Comparison of ENCODE assay signal across 17 cellular contexts in the genomic region with DNA sequence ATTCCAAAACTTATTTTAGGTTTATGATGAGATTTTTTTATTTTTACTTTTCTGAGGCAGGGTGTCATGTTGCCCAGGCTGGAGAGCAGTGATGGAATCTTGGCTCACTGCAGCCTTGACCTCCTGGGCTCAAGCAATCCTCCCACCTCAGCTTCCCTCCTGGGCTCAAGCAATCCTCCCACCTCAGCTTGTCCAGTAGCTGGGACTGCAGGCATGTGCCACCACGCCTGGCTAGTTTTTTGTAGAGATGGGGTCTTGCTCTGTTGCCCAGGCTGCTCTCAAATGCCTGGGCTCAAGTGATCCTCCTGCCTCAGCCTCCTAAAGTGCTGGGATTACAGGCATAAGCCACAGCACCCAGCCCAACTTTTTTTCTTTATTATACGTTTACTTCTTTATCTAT. TPM values are rescaled to one million over a fixed set of nuclear protein-coding genes. Genes with fewer than 3 reads are reported as not detected.
DNase-seq lines count a peak whose midpoint lies in the region; ATAC-seq and TF ChIP-seq lines count a peak whose summit lies in the region.
"Had no signal": no experiment of that assay in that cellular context is flagged by ENCODE, and none has a peak within 500 bp of the region (broad histone marks: within the 10 kb centered on the region; RNA-seq: fewer than 3 reads in every experiment).

No MANE protein-coding gene starts in this region.

- peak overlapping the region; percentile 24 for H3K27ac Mint-ChIP-seq in activated naive CD8-positive, alpha-beta T cell
- H3K27ac Mint-ChIP-seq in activated naive CD8-positive, alpha-beta T cell treated with anti-CD3 and anti-CD28 coated beads, Interleukin-2, amount 50 U/mL, for 24 hours, result no peak overlapping the region
- no peak overlapping the region for H3K27ac Mint-ChIP-seq in WTC11
- peak overlapping the region; percentile 84 for H3K27ac Mint-ChIP-seq in stimulated activated effector memory CD8-positive, alpha-beta T cell treated with anti-CD3 and anti-CD28 coated beads, Interleukin-12 subunit alpha, Interleukin-12 subunit beta, amount 100 ng/mL, for 72 hours

- peaks cover 80% of the 10 kb centered on the region for H3K4me1 Mint-ChIP-seq in activated naive CD8-positive, alpha-beta T cell (ENCODE audit: low read depth)
- peaks cover 71% of the 10 kb centered on the region for H3K4me1 Mint-ChIP-seq in activated naive CD8-positive, alpha-beta T cell treated with anti-CD3 and anti-CD28 coated beads, Interleukin-2, amount 50 U/mL, for 24 hours
- H3K4me1 Mint-ChIP-seq in WTC11, result peaks cover 23% of the 10 kb centered on the region
- H3K4me1 Mint-ChIP-seq in stimulated activated effector memory CD8-positive, alpha-beta T cell treated with anti-CD3 and anti-CD28 coated beads, Interleukin-12 subunit alpha, Interleukin-12 subunit beta, amount 100 ng/mL, for 72 hours, result peaks cover 73% of the 10 kb centered on the region

- no peak for DNase-seq in activated naive CD8-positive, alpha-beta T cell treated with anti-CD3 and anti-CD28 coated beads, Interleukin-2, amount 50 U/mL, for 24 hours
- DNase-seq in WTC11 (ENCODE audit: low spot score) (no peak), left kidney (ENCODE audit: low read depth, low spot score) (peak; percentile 64), HT-29 (ENCODE audit: low spot score) (no peak), HuH-7 (ENCODE audit: low spot score) (no peak), OCI-M2 (lab: John Stamatoyannopoulos, UW; ENCODE audit: unreplicated experiment) (no peak)
- DNase-seq in stimulated activated effector memory CD8-positive, alpha-beta T cell treated with anti-CD3 and anti-CD28 coated beads, Interleukin-12 subunit alpha, Interleukin-12 subunit beta, amount 100 ng/mL, for 72 hours (ENCODE audit: low spot score in 2 of 2), result no peak
- DNase-seq: activated CD4-positive, CD25-positive, alpha-beta regulatory T cell treated with anti-CD3 and anti-CD28 coated beads, Interleukin-2, amount 50 U/mL, for 72 hours; activated effector memory CD4-positive, alpha-beta T cell treated with anti-CD3 and anti-CD28 coated beads, Interleukin-2, amount 50 U/mL, for 16 hours; body of pancreas; GF-D8; NCI-H1092 treated with DMSO at 0.1 percent for 48 hours; nucleus accumbens; thyroid gland had no signal

- no peak overlapping the region for H3K4me3 Mint-ChIP-seq in activated naive CD8-positive, alpha-beta T cell
- no peak overlapping the region for H3K4me3 Mint-ChIP-seq in activated naive CD8-positive, alpha-beta T cell treated with anti-CD3 and anti-CD28 coated beads, Interleukin-2, amount 50 U/mL, for 24 hours
- no peak overlapping the region for H3K4me3 Mint-ChIP-seq in WTC11
- H3K4me3 Mint-ChIP-seq in stimulated activated effector memory CD8-positive, alpha-beta T cell treated with anti-CD3 and anti-CD28 coated beads, Interleukin-12 subunit alpha, Interleukin-12 subunit beta, amount 100 ng/mL, for 72 hours, result peak overlapping the region; percentile 77

- POLR2A ChIA-PET in WTC11 (lab: Charles Lee), result no interaction called here

- H3K27me3 Mint-ChIP-seq in activated naive CD8-positive, alpha-beta T cell, result no peaks in the 10 kb centered on the region
- H3K27me3 Mint-ChIP-seq in activated naive CD8-positive, alpha-beta T cell treated with anti-CD3 and anti-CD28 coated beads, Interleukin-2, amount 50 U/mL, for 24 hours, result no peaks in the 10 kb centered on the region
- no peaks in the 10 kb centered on the region for H3K27me3 Mint-ChIP-seq in WTC11 (ENCODE audit: low read depth)

- CTCF ChIA-PET in WTC11 (lab: Charles Lee), result no interaction called here

- ATAC-seq in activated naive CD8-positive, alpha-beta T cell treated with anti-CD3 and anti-CD28 coated beads, Interleukin-2, amount 50 U/mL, for 24 hours, result no peak
- ATAC-seq in WTC11, result no peak
- no peak for ATAC-seq in stimulated activated effector memory CD8-positive, alpha-beta T cell treated with anti-CD3 and anti-CD28 coated beads, Interleukin-12 subunit alpha, Interleukin-12 subunit beta, amount 100 ng/mL, for 72 hours
- ATAC-seq: body of pancreas, esophagus mucosa, sciatic nerve had no signal

- no peak for TF ChIP-seq CTCF in WTC11 (IDR thresholded peaks at IDR 0.05)

- peaks cover 17% of the 10 kb centered on the region for H3K36me3 Mint-ChIP-seq in activated naive CD8-positive, alpha-beta T cell
- H3K36me3 Mint-ChIP-seq in activated naive CD8-positive, alpha-beta T cell treated with anti-CD3 and anti-CD28 coated beads, Interleukin-2, amount 50 U/mL, for 24 hours (ENCODE audit: low read depth), result peaks cover 65% of the 10 kb centered on the region
- H3K36me3 Mint-ChIP-seq in WTC11, result peaks cover 27% of the 10 kb centered on the region
- H3K36me3 Mint-ChIP-seq in stimulated activated effector memory CD8-positive, alpha-beta T cell treated with anti-CD3 and anti-CD28 coated beads, Interleukin-12 subunit alpha, Interleukin-12 subunit beta, amount 100 ng/mL, for 72 hours, result peaks cover 98% of the 10 kb centered on the region

- no peaks in the 10 kb centered on the region for H3K9me3 Mint-ChIP-seq in activated naive CD8-positive, alpha-beta T cell (ENCODE audit: low read depth)
- H3K9me3 Mint-ChIP-seq in activated naive CD8-positive, alpha-beta T cell treated with anti-CD3 and anti-CD28 coated beads, Interleukin-2, amount 50 U/mL, for 24 hours, result no peaks in the 10 kb centered on the region
- H3K9me3 Mint-ChIP-seq in WTC11, result no peaks in the 10 kb centered on the region
- H3K9me3 Mint-ChIP-seq in stimulated activated effector memory CD8-positive, alpha-beta T cell treated with anti-CD3 and anti-CD28 coated beads, Interleukin-12 subunit alpha, Interleukin-12 subunit beta, amount 100 ng/mL, for 72 hours, result no peaks in the 10 kb centered on the region

TF ChIP-seq in WTC11, 78 proteins besides CTCF, POLR2A, EP300 and RAD21:
- TF ChIP-seq, protein P1, sequence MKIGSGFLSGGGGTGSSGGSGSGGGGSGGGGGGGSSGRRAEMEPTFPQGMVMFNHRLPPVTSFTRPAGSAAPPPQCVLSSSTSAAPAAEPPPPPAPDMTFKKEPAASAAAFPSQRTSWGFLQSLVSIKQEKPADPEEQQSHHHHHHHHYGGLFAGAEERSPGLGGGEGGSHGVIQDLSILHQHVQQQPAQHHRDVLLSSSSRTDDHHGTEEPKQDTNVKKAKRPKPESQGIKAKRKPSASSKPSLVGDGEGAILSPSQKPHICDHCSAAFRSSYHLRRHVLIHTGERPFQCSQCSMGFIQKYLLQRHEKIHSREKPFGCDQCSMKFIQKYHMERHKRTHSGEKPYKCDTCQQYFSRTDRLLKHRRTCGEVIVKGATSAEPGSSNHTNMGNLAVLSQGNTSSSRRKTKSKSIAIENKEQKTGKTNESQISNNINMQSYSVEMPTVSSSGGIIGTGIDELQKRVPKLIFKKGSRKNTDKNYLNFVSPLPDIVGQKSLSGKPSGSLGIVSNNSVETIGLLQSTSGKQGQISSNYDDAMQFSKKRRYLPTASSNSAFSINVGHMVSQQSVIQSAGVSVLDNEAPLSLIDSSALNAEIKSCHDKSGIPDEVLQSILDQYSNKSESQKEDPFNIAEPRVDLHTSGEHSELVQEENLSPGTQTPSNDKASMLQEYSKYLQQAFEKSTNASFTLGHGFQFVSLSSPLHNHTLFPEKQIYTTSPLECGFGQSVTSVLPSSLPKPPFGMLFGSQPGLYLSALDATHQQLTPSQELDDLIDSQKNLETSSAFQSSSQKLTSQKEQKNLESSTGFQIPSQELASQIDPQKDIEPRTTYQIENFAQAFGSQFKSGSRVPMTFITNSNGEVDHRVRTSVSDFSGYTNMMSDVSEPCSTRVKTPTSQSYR (CRISPR knock-in tag; IDR thresholded peaks at IDR 0.05), result no peak
- peak; percentile 87 for TF ChIP-seq ZNF121 (CRISPR knock-in tag; IDR thresholded peaks at IDR 0.05)

RNA-seq across cellular contexts. Expression of gene DYNLT1, which starts 6.2 kb away (rescaled TPM):
- 79.0 to 98.1 TPM (median 91.8 TPM) in 3 replicates for total RNA-seq in WTC11 (2021)
- 37.5 and 54.7 TPM in 2 replicates for total RNA-seq in HT-29 (2014; rRNA removed; shearing (Covaris generic))

RNA-seq across cellular contexts. Expression of gene SYTL3, which starts 11.5 kb away (rescaled TPM):
- 0.27 to 0.39 TPM (median 0.28 TPM) in 3 replicates for total RNA-seq in WTC11 (2021)
- 0.41 and 0.94 TPM in 2 replicates for total RNA-seq in HT-29 (2014; rRNA removed; shearing (Covaris generic))

Comparison
In these comparisons a context has a peak if more than half of its experiments do, and no peak if none do; other contexts are left out.
1. H3K27ac Mint-ChIP-seq: peak in activated naive CD8-positive, alpha-beta T cell (single experiment) and stimulated activated effector memory CD8-positive, alpha-beta T cell treated with anti-CD3 and anti-CD28 coated beads, Interleukin-12 subunit alpha, Interleukin-12 subunit beta, amount 100 ng/mL, for 72 hours (single experiment); none in activated naive CD8-positive, alpha-beta T cell treated with anti-CD3 and anti-CD28 coated beads, Interleukin-2, amount 50 U/mL, for 24 hours (single experiment) and WTC11 (single experiment).